8 cellular contexts compared by ENCODE assay signal in the genomic region with DNA sequence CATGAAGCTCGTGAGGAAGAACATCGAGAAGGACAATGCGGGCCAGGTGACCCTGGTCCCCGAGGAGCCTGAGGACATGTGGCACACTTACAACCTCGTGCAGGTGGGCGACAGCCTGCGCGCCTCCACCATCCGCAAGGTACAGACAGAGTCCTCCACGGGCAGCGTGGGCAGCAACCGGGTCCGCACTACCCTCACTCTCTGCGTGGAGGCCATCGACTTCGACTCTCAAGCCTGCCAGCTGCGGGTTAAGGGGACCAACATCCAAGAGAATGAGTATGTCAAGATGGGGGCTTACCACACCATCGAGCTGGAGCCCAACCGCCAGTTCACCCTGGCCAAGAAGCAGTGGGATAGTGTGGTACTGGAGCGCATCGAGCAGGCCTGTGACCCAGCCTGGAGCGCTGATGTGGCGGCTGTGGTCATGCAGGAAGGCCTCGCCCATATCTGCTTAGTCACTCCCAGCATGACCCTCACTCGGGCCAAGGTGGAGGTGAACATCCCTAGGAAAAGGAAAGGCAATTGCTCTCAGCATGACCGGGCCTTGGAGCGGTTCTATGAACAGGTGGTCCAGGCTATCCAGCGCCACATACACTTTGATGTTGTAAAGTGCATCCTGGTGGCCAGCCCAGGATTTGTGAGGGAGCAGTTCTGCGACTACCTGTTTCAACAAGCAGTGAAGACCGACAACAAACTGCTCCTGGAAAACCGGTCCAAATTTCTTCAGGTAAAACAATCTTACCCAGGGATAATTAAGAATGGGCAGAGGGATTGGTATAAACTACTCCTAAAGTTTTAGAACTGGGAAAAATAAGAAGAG. TPM values are rescaled to one million over a fixed set of nuclear protein-coding genes. Genes with fewer than 3 reads are reported as not detected.
A peak's percentile ranks its signal among the peaks of the same experiment; 100 is the strongest.
DNase-seq lines count a peak whose midpoint lies in the region; ATAC-seq and TF ChIP-seq lines count a peak whose summit lies in the region.

No MANE protein-coding gene starts in this region.

- intact Hi-C loops in PC-3 (cut with micrococcal nuclease) = loop anchor here (5.0 kb wide), 1 partner anchor 108 kb away; no protein-coding TSS in a partner anchor

- peak overlapping the region; percentile 73 for H2AFZ ChIP-seq in PC-3 (ENCODE audit: low read length)

- H3K9ac ChIP-seq in PC-3 (ENCODE audit: low read length) = peak overlapping the region; percentile 100

- H3K27ac Mint-ChIP-seq in naive thymus-derived CD8-positive, alpha-beta T cell = peak overlapping the region; percentile 89 to 98 (median 95)

- peaks cover 35 to 71% (median 65%) of the 10 kb centered on the region in 4 donors for H3K4me1 Mint-ChIP-seq in naive thymus-derived CD8-positive, alpha-beta T cell

- H3K36me3 Mint-ChIP-seq in naive thymus-derived CD8-positive, alpha-beta T cell = peaks cover 3 to 23% (median 4%) of the 10 kb centered on the region in 3 donors

- peak overlapping the region; percentile 99 for H3K4me2 ChIP-seq in PC-3 (ENCODE audit: low read length)

- ATAC-seq in HG03135 (IDR thresholded peaks at IDR 0.05; ENCODE audit: unreplicated experiment) (peak; percentile 35), PC-3 (peak; percentile 76)
- peak; percentile 45 to 48 for ATAC-seq in naive thymus-derived CD8-positive, alpha-beta T cell

- POLR2A ChIA-PET in PC-3 (lab: Charles Lee; ENCODE audit: unreplicated experiment) = no interaction called here
- POLR2A ChIA-PET in naive thymus-derived CD8-positive, alpha-beta T cell (lab: Charles Lee) = interaction anchor here (0.7 to 1.6 kb wide), 7 partner anchors 9 to 118 kb away, joined by 3 to 11 read pairs (median 3); partner anchors contain the start of genes ITGA1 and PELO

- peak; percentile 16 for TF ChIP-seq POLR2A in GM18951 (IDR thresholded peaks at IDR 0.05; ENCODE audit: extremely low read depth, insufficient read depth, insufficient read length)

- CTCF ChIA-PET in PC-3 (lab: Charles Lee) = interaction anchor here (0.6 kb wide), 1 partner anchor 136 kb away, joined by 12 read pairs; no protein-coding TSS in a partner anchor

- peak overlapping the region; percentile 93 to 99 (median 96) for H3K4me3 Mint-ChIP-seq in naive thymus-derived CD8-positive, alpha-beta T cell

- DNase-seq in BE2C (peak; percentile 69), PC-3 (peak; percentile 64), fibroblast of peridontal ligament (ENCODE audit: extremely low read depth) (peak; percentile 63), superior temporal gyrus (ENCODE audit: extremely low spot score) (peak; percentile 40)
- DNase-seq in activated effector memory CD4-positive, alpha-beta T cell treated with Interleukin-2 at 50 U/mL for 16 hours = peak; percentile 37
- DNase-seq in naive thymus-derived CD8-positive, alpha-beta T cell = peak in 6 of 10 donors; percentile 11 to 36 (median 16)

- in situ Hi-C loops in GM18951 (cut with MboI; ENCODE audit: low sequenced_read_pairs, unreplicated experiment) = no loop called here

- H3K9me3 Mint-ChIP-seq in naive thymus-derived CD8-positive, alpha-beta T cell = no peaks in the 10 kb centered on the region

- H3F3A ChIP-seq in PC-3 (ENCODE audit: low read length, unreplicated experiment) = no peaks in the 10 kb centered on the region

- TF ChIP-seq CTCF in BE2C (IDR thresholded peaks at IDR 0.05; ENCODE audit: low read depth, low read length) (peak; percentile 20; the same call in 1 of the 2 replicates), PC-3 (conservative IDR thresholded peaks at IDR 0.05; ENCODE audit: low read depth, low read length) (no peak)

- H3K27ac ChIP-seq in PC-3 (ENCODE audit: low read length) = peak overlapping the region; percentile 99

- no peaks in the 10 kb centered on the region for H3K27me3 Mint-ChIP-seq in naive thymus-derived CD8-positive, alpha-beta T cell

- BruUV-seq in PC-3 (replicated peaks; lab: Mats Ljungman, UMichigan) = TSS peak; percentile 80

- H4K20me1 ChIP-seq in PC-3 (ENCODE audit: low read length) = peaks cover 47% of the 10 kb centered on the region

- H3K4me3 ChIP-seq in BE2C (ENCODE audit: low read depth, low read length) = peak overlapping the region; percentile 76
- H3K4me3 ChIP-seq in PC-3 (ENCODE audit: low read length) = peak overlapping the region; percentile 77

- H3K79me2 ChIP-seq in PC-3 (ENCODE audit: low read length) = peaks cover 73% of the 10 kb centered on the region

- H3K4me1 ChIP-seq in BE2C (peaks cover 9% of the 10 kb centered on the region), PC-3 (ENCODE audit: insufficient read depth, low read length) (peaks cover 25% of the 10 kb centered on the region)

- H3K9me3 ChIP-seq in BE2C (no peaks in the 10 kb centered on the region), PC-3 (ENCODE audit: low read length) (no peaks in the 10 kb centered on the region)

- no peaks in the 10 kb centered on the region for H3K27me3 ChIP-seq in BE2C
- no peaks in the 10 kb centered on the region for H3K27me3 ChIP-seq in PC-3 (ENCODE audit: low read length)

- H3K36me3 ChIP-seq in BE2C (peaks cover 32% of the 10 kb centered on the region), PC-3 (ENCODE audit: low read depth, low read length) (peaks cover 33% of the 10 kb centered on the region)

- no peaks in the 10 kb centered on the region for H3K9me2 ChIP-seq in PC-3 (replicated peaks; ENCODE audit: low read length)

RNA-seq across cellular contexts. Expression of gene ITGA1, which starts 12.9 kb away (rescaled TPM):
- 10.5 TPM for polyA plus RNA-seq in BE2C (2012; ENCODE audit: insufficient read depth, insufficient read length, low read depth)
- 3.4 and 4.7 TPM in 2 replicates for total RNA-seq in PC-3 (2014; rRNA removed)
- total RNA-seq in naive thymus-derived CD8-positive, alpha-beta T cell = 1 to 10 TPM; 3.9 to 4.6 TPM
- 1 to 10 TPM in 1 of 3 donors, under 1 TPM in 2; 0.27 to 1.1 (median 0.83) TPM for polyA plus RNA-seq in naive thymus-derived CD8-positive, alpha-beta T cell

RNA-seq across cellular contexts. Expression of gene PELO, which starts 12.9 kb away (rescaled TPM):
- 91.5 TPM for polyA plus RNA-seq in BE2C (2012; ENCODE audit: insufficient read depth, insufficient read length, low read depth)
- 33.6 and 45.3 TPM in 2 replicates for total RNA-seq in PC-3 (2014; rRNA removed)
- 1 to 10 TPM; 7.4 to 8.5 TPM for total RNA-seq in naive thymus-derived CD8-positive, alpha-beta T cell
- 1 to 10 TPM; 2.2 to 4.5 (median 2.6) TPM for polyA plus RNA-seq in naive thymus-derived CD8-positive, alpha-beta T cell

Comparison
In these comparisons a context has a peak if more than half of its experiments do, and no peak if none do; other contexts are left out.
1. Peak in every context shown above with its lines: DNase-seq, ATAC-seq, H3K4me3 ChIP-seq and H3K27ac ChIP-seq.
2. DNase-seq: peak in every context shown above with its lines; median percentile 69 in BE2C; 64 in PC-3; 63 in fibroblast of peridontal ligament; 40 in superior temporal gyrus; 37 in activated effector memory CD4-positive, alpha-beta T cell treated with Interleukin-2 at 50 U/mL for 16 hours; 16 in naive thymus-derived CD8-positive, alpha-beta T cell.